Comparison of ENCODE assay signal across 8 cellular contexts in genomic region chr10:77251297-77252013, GRCh38.
DNase-seq lines count a peak whose midpoint lies in the region; ATAC-seq and TF ChIP-seq lines count a peak whose summit lies in the region.

No MANE protein-coding gene starts in this region.

- TF ChIP-seq CTCF in DOHH2 (IDR thresholded peaks at IDR 0.05; ENCODE audit: low read depth, low read length, poor library complexity, severe bottlenecking) (peak; percentile 39), HL-60 (IDR thresholded peaks at IDR 0.05; ENCODE audit: insufficient read depth, low read length) (peak; percentile 24), WERI-Rb-1 (IDR thresholded peaks at IDR 0.05; ENCODE audit: low read depth, low read length) (peak; percentile 86), gastrocnemius medialis (IDR thresholded peaks at IDR 0.05 in 4 of 5, conservative IDR thresholded peaks at IDR 0.05 in 1 of 5) (peak in 1 of 5 experiments; percentile 36)

- no peak overlapping the region for H3K4me2 ChIP-seq in DOHH2 (ENCODE audit: low read length)

- H3K79me2 ChIP-seq in DOHH2 (ENCODE audit: control insufficient read depth, low read length): no peaks in the 10 kb centered on the region

- H3F3A ChIP-seq in DOHH2 (ENCODE audit: control insufficient read depth, insufficient read depth): no peaks in the 10 kb centered on the region

- intact Hi-C loops in left colon (cut with DNase I, micrococcal nuclease): no loop called here
- intact Hi-C loops in gastrocnemius medialis (cut with DNase I; ENCODE audit: low total_unique reads): no loop called here
- intact Hi-C loops in left cardiac atrium (cut with DNase I): no loop called here

- H3K4me1 ChIP-seq in DOHH2 (ENCODE audit: control insufficient read depth, low read length) (no peaks in the 10 kb centered on the region), gastrocnemius medialis (no peaks in the 10 kb centered on the region)

- peak; percentile 39 for ATAC-seq in left colon
- ATAC-seq in gastrocnemius medialis: no peak
- ATAC-seq in left cardiac atrium: no peak

- H3K9me2 ChIP-seq in DOHH2 (replicated peaks; ENCODE audit: control insufficient read depth, low read length): no peaks in the 10 kb centered on the region

- H3K27me3 ChIP-seq in DOHH2 (ENCODE audit: control insufficient read depth, low read length) (no peaks in the 10 kb centered on the region), HL-60 (ENCODE audit: insufficient read depth, poor library complexity, severe bottlenecking) (no peaks in the 10 kb centered on the region), WERI-Rb-1 (ENCODE audit: insufficient read depth, low read depth, severe bottlenecking) (no peaks in the 10 kb centered on the region), gastrocnemius medialis (no peaks in the 10 kb centered on the region)

- peak in 1 of 2 experiments; percentile 10 for DNase-seq in HL-60 (ENCODE audit: low read depth in 1 of 2, low spot score in 1 of 2)
- peak; percentile 60 for DNase-seq in WERI-Rb-1
- no peak for DNase-seq in left colon
- DNase-seq in stimulated activated naive CD4-positive, alpha-beta T cell treated with Interleukin-2 at 50 U/mL for 16 hours (lab: John Stamatoyannopoulos, UW): no peak
- no peak for DNase-seq in gastrocnemius medialis
- no peak for DNase-seq in left cardiac atrium
- DNase-seq in stimulated activated CD4-positive, alpha-beta T cell treated with anti-CD3 and anti-CD28 coated beads, Interleukin-12 subunit alpha, Interleukin-12 subunit beta, amount 100 ng/mL, for 4 hours: no peak

- H3K27ac ChIP-seq in DOHH2 (ENCODE audit: low read depth, low read length): no peak overlapping the region
- no peak overlapping the region for H3K27ac ChIP-seq in HL-60 (replicated peaks)
- no peak overlapping the region for H3K27ac ChIP-seq in WERI-Rb-1
- H3K27ac ChIP-seq in gastrocnemius medialis: no peak overlapping the region

- H3K4me3 ChIP-seq in DOHH2 (ENCODE audit: low read length) (no peak overlapping the region), HL-60 (replicated peaks; ENCODE audit: insufficient read depth, low read length) (no peak overlapping the region), WERI-Rb-1 (ENCODE audit: low read depth, low read length) (no peak overlapping the region), gastrocnemius medialis (no peak overlapping the region)

- H3K36me3 ChIP-seq in DOHH2 (ENCODE audit: control insufficient read depth, low read length): no peaks in the 10 kb centered on the region
- no peaks in the 10 kb centered on the region for H3K36me3 ChIP-seq in WERI-Rb-1
- no peaks in the 10 kb centered on the region for H3K36me3 ChIP-seq in gastrocnemius medialis

- in situ Hi-C loops in gastrocnemius medialis (cut with MboI; ENCODE audit: low sequenced_read_pairs in 4 of 4): no loop called here

- no peak for TF ChIP-seq POLR2A in gastrocnemius medialis (IDR thresholded peaks at IDR 0.05)

- H4K20me1 ChIP-seq in DOHH2 (ENCODE audit: control insufficient read depth, insufficient read depth, low read depth, low read length): no peaks in the 10 kb centered on the region

- H3K9me3 ChIP-seq in DOHH2 (ENCODE audit: control insufficient read depth, insufficient read depth, low read length): no peaks in the 10 kb centered on the region
- H3K9me3 ChIP-seq in WERI-Rb-1 (ENCODE audit: severe bottlenecking): no peaks in the 10 kb centered on the region
- no peaks in the 10 kb centered on the region for H3K9me3 ChIP-seq in gastrocnemius medialis
